In the genomic region with DNA sequence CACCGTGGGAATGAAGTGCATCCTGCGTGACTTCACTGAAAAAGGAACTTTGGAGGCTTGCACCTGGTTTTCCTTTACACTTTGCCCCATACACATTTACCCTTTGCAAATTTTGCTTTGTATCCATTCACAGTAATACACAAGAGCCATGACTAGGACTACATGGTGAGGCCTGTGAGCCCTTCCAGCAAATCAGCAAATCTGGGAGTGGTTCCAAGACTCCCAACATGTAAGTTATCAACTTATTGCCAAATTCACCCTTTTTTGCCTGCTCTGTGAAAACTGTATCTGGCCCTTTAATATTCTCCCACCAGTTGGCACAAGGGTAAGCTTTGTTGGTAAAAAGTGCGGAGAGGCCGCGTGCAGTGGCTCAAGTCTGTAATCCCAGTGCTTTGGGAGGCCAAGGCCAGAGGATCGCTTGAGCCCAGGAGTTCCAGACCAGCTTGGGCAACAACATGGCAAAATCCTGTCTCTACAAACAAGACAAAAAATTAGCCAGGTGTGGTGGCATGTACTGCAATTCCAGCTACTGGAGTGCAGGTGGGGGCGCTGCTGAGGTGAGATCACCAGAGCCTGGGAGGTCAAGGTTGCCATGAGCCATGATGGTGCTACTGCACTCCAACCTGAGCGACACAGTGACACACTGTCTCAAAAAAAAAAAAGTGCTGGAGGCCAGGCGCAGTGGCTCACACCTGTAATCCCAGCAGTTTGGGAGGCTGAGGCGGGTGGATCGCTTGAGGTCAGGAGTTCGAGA, we compare ENCODE assay signal across 1 cellular context.
TF ChIP-seq lines count a peak whose summit lies in the region.

No MANE protein-coding gene starts in this region.

TF ChIP-seq in IMR-90, 13 proteins besides CTCF, POLR2A, EP300 and RAD21:
- no peak for TF ChIP-seq MAFK (IDR thresholded peaks at IDR 0.05; ENCODE audit: low read depth, low read length)
- no peak for TF ChIP-seq MXI1 (IDR thresholded peaks at IDR 0.05; ENCODE audit: borderline replicate concordance, low read depth, low read length)
- no peak for TF ChIP-seq RFX5 (IDR thresholded peaks at IDR 0.05; ENCODE audit: low read depth, low read length)
- TF ChIP-seq SMC3 (IDR thresholded peaks at IDR 0.05; ENCODE audit: low read depth, low read length), result no peak
- no peak for TF ChIP-seq CHD1 (IDR thresholded peaks at IDR 0.05; ENCODE audit: low read depth, low read length)
- TF ChIP-seq CEBPB (IDR thresholded peaks at IDR 0.05; ENCODE audit: low read depth, low read length), result no peak
- no peak for TF ChIP-seq BHLHE40 (IDR thresholded peaks at IDR 0.05; ENCODE audit: low read depth, low read length)
- TF ChIP-seq, protein P1, sequence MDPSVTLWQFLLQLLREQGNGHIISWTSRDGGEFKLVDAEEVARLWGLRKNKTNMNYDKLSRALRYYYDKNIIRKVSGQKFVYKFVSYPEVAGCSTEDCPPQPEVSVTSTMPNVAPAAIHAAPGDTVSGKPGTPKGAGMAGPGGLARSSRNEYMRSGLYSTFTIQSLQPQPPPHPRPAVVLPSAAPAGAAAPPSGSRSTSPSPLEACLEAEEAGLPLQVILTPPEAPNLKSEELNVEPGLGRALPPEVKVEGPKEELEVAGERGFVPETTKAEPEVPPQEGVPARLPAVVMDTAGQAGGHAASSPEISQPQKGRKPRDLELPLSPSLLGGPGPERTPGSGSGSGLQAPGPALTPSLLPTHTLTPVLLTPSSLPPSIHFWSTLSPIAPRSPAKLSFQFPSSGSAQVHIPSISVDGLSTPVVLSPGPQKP (IDR thresholded peaks at IDR 0.05; ENCODE audit: borderline replicate concordance, low read depth, low read length), result no peak
- TF ChIP-seq FOS (IDR thresholded peaks at IDR 0.05; ENCODE audit: low read depth, low read length), result no peak
- no peak for TF ChIP-seq NFE2L2 (IDR thresholded peaks at IDR 0.05; ENCODE audit: low read depth, low read length)
- TF ChIP-seq, protein P2, sequence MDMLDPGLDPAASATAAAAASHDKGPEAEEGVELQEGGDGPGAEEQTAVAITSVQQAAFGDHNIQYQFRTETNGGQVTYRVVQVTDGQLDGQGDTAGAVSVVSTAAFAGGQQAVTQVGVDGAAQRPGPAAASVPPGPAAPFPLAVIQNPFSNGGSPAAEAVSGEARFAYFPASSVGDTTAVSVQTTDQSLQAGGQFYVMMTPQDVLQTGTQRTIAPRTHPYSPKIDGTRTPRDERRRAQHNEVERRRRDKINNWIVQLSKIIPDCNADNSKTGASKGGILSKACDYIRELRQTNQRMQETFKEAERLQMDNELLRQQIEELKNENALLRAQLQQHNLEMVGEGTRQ (IDR thresholded peaks at IDR 0.05; ENCODE audit: low read depth, low read length), result no peak
- no peak for TF ChIP-seq RCOR1 (IDR thresholded peaks at IDR 0.05; ENCODE audit: insufficient replicate concordance, low read length)
- no peak for TF ChIP-seq MAZ (IDR thresholded peaks at IDR 0.05; ENCODE audit: borderline replicate concordance, low read depth, low read length)
TF ChIP-seq in IMR-90: peak in this region for 0.
